ENCODE assay signal across 8 cellular contexts in genomic region chr3:138348950-138349739, GRCh38. TPM values are rescaled to one million over a fixed set of nuclear protein-coding genes. Genes with fewer than 3 reads are reported as not detected.
DNase-seq lines count a peak whose midpoint lies in the region; ATAC-seq and TF ChIP-seq lines count a peak whose summit lies in the region.

No MANE protein-coding gene starts in this region.

- peaks cover 3% of the 10 kb centered on the region for H3K9me3 Mint-ChIP-seq in activated naive CD8-positive, alpha-beta T cell (ENCODE audit: low read depth)

- H3K27me3 ChIP-seq in A673 (replicated peaks; ENCODE audit: insufficient read depth, low read depth, low read length, poor library complexity) = peaks cover 13% of the 10 kb centered on the region
- no peaks in the 10 kb centered on the region for H3K27me3 ChIP-seq in gastrocnemius medialis

- CTCF ChIA-PET in A673 (lab: Charles Lee) = no interaction called here

- H3K4me3 ChIP-seq in A673 (ENCODE audit: low read depth, low read length, poor library complexity, severe bottlenecking) (peak overlapping the region; percentile 55), iPS-11a (ENCODE audit: low read depth, low read length) (peak overlapping the region; percentile 63), gastrocnemius medialis (peak overlapping the region; percentile 63 to 87 (median 74))

- no peak for TF ChIP-seq POLR2A in gastrocnemius medialis (IDR thresholded peaks at IDR 0.05)

- intact Hi-C loops in A673 (cut with micrococcal nuclease; ENCODE audit: unreplicated experiment) = no loop called here
- intact Hi-C loops in gastrocnemius medialis (cut with DNase I; ENCODE audit: low total_unique reads) = loop anchor here (1.0 to 5.0 kb wide), 3 partner anchors 18 to 162 kb away; partner anchors contain the start of gene ARMC8

- POLR2A ChIA-PET in A673 (lab: Charles Lee; ENCODE audit: low non-redundant PET) = no interaction called here

- DNase-seq in A673 (ENCODE audit: low spot score) = no peak
- peak; percentile 32 for DNase-seq in HCEC 1CT
- peak in 1 of 2 donors; percentile 46 for DNase-seq in gastrocnemius medialis
- DNase-seq in cortex of kidney (lab: John Stamatoyannopoulos, UW) = no peak

- TF ChIP-seq CTCF in A673 (conservative IDR thresholded peaks at IDR 0.05; ENCODE audit: low read depth, low read length) (no peak), gastrocnemius medialis (IDR thresholded peaks at IDR 0.05 in 4 of 5, conservative IDR thresholded peaks at IDR 0.05 in 1 of 5) (no peak)

- peaks cover 2% of the 10 kb centered on the region for H3K36me3 Mint-ChIP-seq in activated naive CD8-positive, alpha-beta T cell

- H3K36me3 ChIP-seq in A673 (ENCODE audit: insufficient read depth, low read length, poor library complexity, severe bottlenecking) (no peaks in the 10 kb centered on the region), gastrocnemius medialis (peaks cover 0 to 3% of the 10 kb centered on the region in 2 donors)

- H3K27me3 Mint-ChIP-seq in activated naive CD8-positive, alpha-beta T cell = peaks cover 22% of the 10 kb centered on the region

- H3K27ac ChIP-seq in A673 (ENCODE audit: low read depth, low read length, poor library complexity, severe bottlenecking) = no peak overlapping the region
- H3K27ac ChIP-seq in gastrocnemius medialis = peak overlapping the region; percentile 93 to 98 (median 97)

- peaks cover 9% of the 10 kb centered on the region for H3K4me1 Mint-ChIP-seq in activated naive CD8-positive, alpha-beta T cell (ENCODE audit: low read depth)

- peak overlapping the region; percentile 59 for H3K4me3 Mint-ChIP-seq in activated naive CD8-positive, alpha-beta T cell

- in situ Hi-C loops in gastrocnemius medialis (cut with MboI; ENCODE audit: low sequenced_read_pairs in 4 of 4) = loop anchor here in 1 of 4 donors (25.0 kb wide), 2 partner anchors 162 to 563 kb away; partner anchors contain the start of gene ARMC8

- BruUV-seq in A673 (replicated peaks; lab: Mats Ljungman, UMichigan) = no TSS peak

- H3K4me1 ChIP-seq in A673 (ENCODE audit: insufficient read depth, low read length, poor library complexity, severe bottlenecking) (no peaks in the 10 kb centered on the region), gastrocnemius medialis (peaks cover 41 to 47% of the 10 kb centered on the region in 2 donors)

- H3K27ac Mint-ChIP-seq in activated naive CD8-positive, alpha-beta T cell = no peak overlapping the region

- H3K9me3 ChIP-seq in A673 (ENCODE audit: low read depth, low read length, poor library complexity, severe bottlenecking) (no peaks in the 10 kb centered on the region), gastrocnemius medialis (no peaks in the 10 kb centered on the region)

- ATAC-seq in gastrocnemius medialis (peak; percentile 16 to 26), HG03095 (IDR thresholded peaks at IDR 0.05; ENCODE audit: unreplicated experiment) (no peak), HG02642 (IDR thresholded peaks at IDR 0.05; ENCODE audit: poor library complexity, unreplicated experiment) (no peak)

RNA-seq across cellular contexts. Expression of gene MRAS, which starts 0.8 kb away (rescaled TPM):
- total RNA-seq in A673 (2021) (0.50 and 0.77 TPM in 2 replicates), gastrocnemius medialis (100 to 1,000 TPM in 1 of 4 donors, 10 to 100 TPM in 3; 45.8 to 149 (median 57.7) TPM)

RNA-seq across cellular contexts. Expression of gene NME9, which starts 19.5 kb away (rescaled TPM):
- total RNA-seq in A673 (2021) (not detected in 2 replicates), gastrocnemius medialis (1 to 10 TPM in 2 of 4 donors, under 1 TPM in 1, not detected in 1; 0.38 to 7.3 (median 2.0) TPM)

Comparison
In these comparisons a context has a peak if more than half of its experiments do, and no peak if none do; other contexts are left out.
1. ATAC-seq: peak in gastrocnemius medialis (2 of 2); none in HG03095 (single experiment) and HG02642 (single experiment).
2. RNA of gene MRAS, which starts 0.8 kb away (total RNA-seq): 45.8 to 149 TPM in gastrocnemius medialis; 0.50 to 0.77 TPM in A673; every median in the first group is over 10 times any median in the second.
3. Peak in every context shown above with its lines, with median percentiles within 50 percentile points of each other: H3K4me3 ChIP-seq.